ENCODE assay signal across 12 cellular contexts in the genomic region with DNA sequence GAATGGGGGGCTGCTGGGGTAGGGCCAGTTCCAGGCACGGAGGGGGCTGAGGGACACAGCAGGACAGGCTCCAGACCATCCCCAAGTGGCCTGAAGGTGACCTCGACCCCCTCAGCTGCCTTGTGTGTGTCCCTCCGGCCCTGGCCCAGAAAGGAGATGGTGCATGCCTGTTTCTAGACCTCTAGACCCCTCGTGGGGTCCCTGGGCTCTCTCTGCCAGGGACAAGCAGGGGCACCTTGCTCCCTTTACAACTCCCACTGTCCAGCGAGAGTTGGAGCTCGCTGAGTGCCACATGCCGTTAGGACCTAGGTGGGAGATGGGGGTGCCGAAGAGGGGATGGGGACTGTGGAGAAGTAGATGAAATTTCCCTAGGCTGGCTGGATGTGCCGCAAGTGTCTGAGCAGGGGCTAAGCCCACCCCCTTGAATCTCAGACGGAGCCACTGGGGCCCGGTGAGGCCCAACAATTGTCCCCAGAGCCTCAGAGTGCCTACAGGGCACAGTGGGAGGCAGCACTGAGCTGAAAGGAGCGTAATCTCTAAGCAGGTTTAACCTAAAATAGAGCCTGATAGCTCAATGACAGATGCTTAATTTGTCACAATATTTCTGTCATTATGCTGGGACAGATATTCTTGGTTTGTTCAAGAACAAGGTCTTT. TPM values are rescaled to one million over a fixed set of nuclear protein-coding genes. Genes with fewer than 3 reads are reported as not detected.
A peak's percentile ranks its signal among the peaks of the same experiment; 100 is the strongest.
DNase-seq lines count a peak whose midpoint lies in the region; ATAC-seq and TF ChIP-seq lines count a peak whose summit lies in the region.
"Had no signal": no experiment of that assay in that cellular context is flagged by ENCODE, and none has a peak within 500 bp of the region (broad histone marks: within the 10 kb centered on the region; RNA-seq: fewer than 3 reads in every experiment).

No MANE protein-coding gene starts in this region.

- H3K14ac ChIP-seq in trophoblast cell (ENCODE audit: low read length) = no peak overlapping the region

- no peaks in the 10 kb centered on the region for H3K36me3 ChIP-seq in trophoblast cell (ENCODE audit: control insufficient read depth in 1 of 2, insufficient read depth in 2 of 2, low read length in 2 of 2)
- H3K36me3 ChIP-seq: transverse colon had no signal

- no CpG with 5 or more reads among the region's 12 CpGs for WGBS in trophoblast cell (ENCODE audit: extremely low coverage, insufficient coverage, insufficient read length)

- no peak overlapping the region for H3K18ac ChIP-seq in trophoblast cell (ENCODE audit: low read length)

- H3K79me2 ChIP-seq in trophoblast cell (ENCODE audit: control insufficient read depth, insufficient read depth, low read length, poor library complexity) = no peaks in the 10 kb centered on the region

- H2AK5ac ChIP-seq in trophoblast cell (ENCODE audit: low read length) = no peak overlapping the region

- H3K9ac ChIP-seq in trophoblast cell (ENCODE audit: low read length) = no peak overlapping the region

- H4K12ac ChIP-seq in trophoblast cell (ENCODE audit: low read depth, low read length) = no peak overlapping the region

- no peak overlapping the region for H3K27ac ChIP-seq in trophoblast cell (ENCODE audit: low read depth, low read length)
- H3K27ac ChIP-seq: transverse colon had no signal

- peak; percentile 38 for DNase-seq in NOMO-1 treated with DMSO at 0.1 percent for 48 hours (lab: John Stamatoyannopoulos, UW; ENCODE audit: unreplicated experiment)
- no peak for DNase-seq in NOMO-1 (lab: John Stamatoyannopoulos, UW; ENCODE audit: unreplicated experiment in 2 of 2)
- DNase-seq in ecto neural progenitor cell (ENCODE audit: low spot score) = peak; percentile 54
- peak; percentile 33 for DNase-seq in retina
- no peak for DNase-seq in NCI-H1417 (lab: John Stamatoyannopoulos, UW)
- DNase-seq in trophoblast cell = no peak
- DNase-seq: mammary epithelial cell, NCI-H526 treated with DMSO at 0.1 percent for 48 hours had no signal

- ATAC-seq in GM18873 (IDR thresholded peaks at IDR 0.05; ENCODE audit: low FRiP score, unreplicated experiment) = no peak

- H2AFZ ChIP-seq in trophoblast cell (ENCODE audit: insufficient read depth, low read length, poor library complexity) = no peak overlapping the region

- no peaks in the 10 kb centered on the region for H3K9me3 ChIP-seq in trophoblast cell (ENCODE audit: insufficient read depth, low read depth, low read length)
- H3K9me3 ChIP-seq: A549, transverse colon had no signal

- no peak overlapping the region for H4K91ac ChIP-seq in trophoblast cell (ENCODE audit: low read depth, low read length)

- no peak for TF ChIP-seq EP300 in Ishikawa (IDR thresholded peaks at IDR 0.05; ENCODE audit: borderline replicate concordance)

- peak; percentile 18; the same call in 1 of the 2 replicates for TF ChIP-seq RAD21 in Ishikawa (IDR thresholded peaks at IDR 0.05; ENCODE audit: low read depth)

- H2BK5ac ChIP-seq in trophoblast cell (ENCODE audit: low read depth, low read length, poor library complexity) = no peak overlapping the region

- H3K23ac ChIP-seq in trophoblast cell (ENCODE audit: low read length) = no peak overlapping the region

- no peak overlapping the region for H2BK12ac ChIP-seq in trophoblast cell (ENCODE audit: low read length)

- no peak overlapping the region for H2BK120ac ChIP-seq in trophoblast cell (ENCODE audit: insufficient read depth, low read length, poor library complexity)

- peaks cover 0 to 3% of the 10 kb centered on the region in 2 experiments for H3K4me1 ChIP-seq in trophoblast cell (ENCODE audit: control insufficient read depth in 1 of 2, insufficient read depth in 2 of 2, low read length in 2 of 2)

- H3K4me3 ChIP-seq in trophoblast cell (ENCODE audit: low read depth, low read length) = no peak overlapping the region
- H3K4me3 ChIP-seq: A549, transverse colon had no signal

- no peak overlapping the region for H3K4me2 ChIP-seq in trophoblast cell (ENCODE audit: low read length)

- H4K8ac ChIP-seq in trophoblast cell (ENCODE audit: low read depth, low read length) = no peak overlapping the region

- H3K79me1 ChIP-seq in trophoblast cell (ENCODE audit: low read length) = no peaks in the 10 kb centered on the region

- H3K27me3 ChIP-seq in trophoblast cell (ENCODE audit: insufficient read depth, low read length) = no peaks in the 10 kb centered on the region
- H3K27me3 ChIP-seq: transverse colon had no signal

- H3K4ac ChIP-seq in trophoblast cell (ENCODE audit: low read depth, low read length) = no peak overlapping the region

TF ChIP-seq in Ishikawa, 13 proteins besides CTCF, POLR2A, EP300 and RAD21:
- no peak for TF ChIP-seq TAF1 (IDR thresholded peaks at IDR 0.05; ENCODE audit: low read depth)
- TF ChIP-seq NFIC (IDR thresholded peaks at IDR 0.05) = no peak

RNA-seq across cellular contexts. Expression of a gene that starts 23.7 kb away (rescaled TPM):
- 76.0 and 79.4 TPM in 2 replicates for polyA plus RNA-seq in trophoblast cell (2013)

Comparison
In these comparisons a context has a peak if more than half of its experiments do, and no peak if none do; other contexts are left out.
1. DNase-seq: peak in NOMO-1 treated with DMSO at 0.1 percent for 48 hours (single experiment), ecto neural progenitor cell (single experiment) and retina (single experiment); none in NOMO-1 (0 of 2), NCI-H1417 (0 of 3) and trophoblast cell (0 of 2).